In genomic region chr11:100948936-100949335, GRCh38 we compare ENCODE assay signal across 8 cellular contexts.
"Had no signal": no experiment of that assay in that cellular context is flagged by ENCODE, and none has a peak within 500 bp of the region (broad histone marks: within the 10 kb centered on the region; RNA-seq: fewer than 3 reads in every experiment).

No MANE protein-coding gene starts in this region.

- ATAC-seq: HCT116, HepG2 had no signal

- DNase-seq: GM23248, GOT3, H7, HFFc6, KBM-7 had no signal

- H3K4me3 ChIP-seq: GM23248, HAP-1 had no signal
